In the genomic region with DNA sequence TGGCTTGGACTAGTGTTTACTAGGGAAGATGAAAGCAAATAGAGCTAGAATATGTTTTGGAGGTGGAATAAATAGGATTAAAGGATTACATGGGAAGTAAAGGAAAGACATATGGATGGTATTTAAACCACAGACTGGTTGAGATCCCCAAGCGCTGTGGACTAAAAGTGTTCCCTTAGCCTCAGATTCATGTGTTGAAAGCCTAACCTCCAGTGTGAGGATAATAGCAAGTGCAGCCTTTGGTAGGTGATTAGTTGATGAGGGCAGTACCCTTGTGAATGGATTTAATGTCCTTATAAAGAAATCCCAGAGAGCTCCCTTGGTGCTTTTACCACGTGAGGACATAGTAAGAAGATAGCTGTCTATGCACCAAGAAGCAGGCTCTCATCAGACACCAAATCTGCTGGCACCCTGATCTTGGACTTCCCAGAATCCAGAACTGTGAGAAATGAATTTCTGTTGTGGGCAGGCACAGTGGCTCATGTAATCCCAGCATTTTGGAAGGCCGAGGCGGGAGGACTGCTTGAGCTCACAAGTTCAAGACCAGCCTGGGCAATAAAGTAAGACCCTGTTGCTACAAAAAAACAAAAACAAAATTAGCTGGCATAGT, we compare ENCODE assay signal across 21 cellular contexts. TPM values are rescaled to one million over a fixed set of nuclear protein-coding genes. Genes with fewer than 3 reads are reported as not detected.
DNase-seq lines count a peak whose midpoint lies in the region; ATAC-seq, FAIRE-seq and TF ChIP-seq lines count a peak whose summit lies in the region.
"Had no signal": no experiment of that assay in that cellular context is flagged by ENCODE, and none has a peak within 500 bp of the region (broad histone marks: within the 10 kb centered on the region; RNA-seq: fewer than 3 reads in every experiment).

No MANE protein-coding gene starts in this region.

- FAIRE-seq in D721Med (lab: Jason Lieb, UNC) (peak; percentile 98), pancreas (lab: Jason Lieb, UNC) (no peak)
- FAIRE-seq: G401.6, GM12892, H1 had no signal

- POLR2A ChIA-PET in CD8-positive, alpha-beta T cell (lab: Charles Lee): no interaction called here

- H3K9me3 ChIP-seq in WERI-Rb-1 (ENCODE audit: severe bottlenecking) (no peaks in the 10 kb centered on the region), pancreas (no peaks in the 10 kb centered on the region), heart left ventricle (no peaks in the 10 kb centered on the region)
- no peaks in the 10 kb centered on the region for H3K9me3 ChIP-seq in CD8-positive, alpha-beta T cell (ENCODE audit: low read length)
- H3K9me3 ChIP-seq: BLaER1 had no signal

- no peak for TF ChIP-seq POLR2A in heart left ventricle (IDR thresholded peaks at IDR 0.05)

- H3K4me3 ChIP-seq in WERI-Rb-1 (ENCODE audit: low read depth, low read length): no peak overlapping the region
- H3K4me3 ChIP-seq in pancreas: no peak overlapping the region
- no peak overlapping the region for H3K4me3 ChIP-seq in CD8-positive, alpha-beta T cell (ENCODE audit: low read depth, low read length)
- no peak overlapping the region for H3K4me3 ChIP-seq in heart left ventricle
- H3K4me3 ChIP-seq: BLaER1, GM23248 had no signal

- H3K27ac Mint-ChIP-seq in CD8-positive, alpha-beta T cell: no peak overlapping the region
- H3K27ac Mint-ChIP-seq: B cell; CD8-positive, alpha-beta memory T cell had no signal

- H3K4me3 Mint-ChIP-seq in CD8-positive, alpha-beta T cell: no peak overlapping the region
- H3K4me3 Mint-ChIP-seq: B cell; CD4-positive, CD25-positive, alpha-beta regulatory T cell; CD8-positive, alpha-beta memory T cell had no signal

- no peaks in the 10 kb centered on the region for H3K27me3 ChIP-seq in WERI-Rb-1 (ENCODE audit: insufficient read depth, low read depth, severe bottlenecking)
- H3K27me3 ChIP-seq in pancreas: no peaks in the 10 kb centered on the region
- H3K27me3 ChIP-seq in CD8-positive, alpha-beta T cell (ENCODE audit: insufficient read depth, low read length): no peaks in the 10 kb centered on the region
- H3K27me3 ChIP-seq in heart left ventricle: no peaks in the 10 kb centered on the region
- H3K27me3 ChIP-seq: BLaER1 had no signal

- H3K4me1 ChIP-seq in pancreas: peaks cover 0 to 4% (median 0%) of the 10 kb centered on the region in 3 donors
- H3K4me1 ChIP-seq in CD8-positive, alpha-beta T cell (ENCODE audit: insufficient read depth, low read length): no peaks in the 10 kb centered on the region
- H3K4me1 ChIP-seq in heart left ventricle: no peaks in the 10 kb centered on the region
- H3K4me1 ChIP-seq: BLaER1 had no signal

- H3K9me3 Mint-ChIP-seq in CD8-positive, alpha-beta T cell: no peaks in the 10 kb centered on the region
- H3K9me3 Mint-ChIP-seq: CD4-positive, CD25-positive, alpha-beta regulatory T cell; CD8-positive, alpha-beta memory T cell had no signal

- TF ChIP-seq CTCF in D721Med (IDR thresholded peaks at IDR 0.05; ENCODE audit: insufficient read depth, missing control alignments) (no peak), WERI-Rb-1 (IDR thresholded peaks at IDR 0.05; ENCODE audit: low read depth, low read length) (no peak), pancreas (IDR thresholded peaks at IDR 0.05) (no peak), heart left ventricle (IDR thresholded peaks at IDR 0.05) (no peak)
- no peak for TF ChIP-seq CTCF in CD8-positive, alpha-beta T cell (IDR thresholded peaks at IDR 0.05)

- 95 to 100% methylated on average over 4 of the region's 4 CpGs for WGBS in pancreas, 2 donors
- WGBS in heart left ventricle, 4 donors: 88 to 97% (median 93%) methylated on average over 4 of the region's 4 CpGs

- ATAC-seq in pancreas: no peak
- ATAC-seq in CD8-positive, alpha-beta T cell: no peak
- no peak for ATAC-seq in GM21528 (IDR thresholded peaks at IDR 0.05; ENCODE audit: low FRiP score, unreplicated experiment)
- ATAC-seq in heart left ventricle: no peak

- DNase-seq in D341Med (ENCODE audit: low spot score) (peak; percentile 69), D721Med (ENCODE audit: insufficient read length, low spot score) (peak; percentile 38), NCI-H82 (lab: John Stamatoyannopoulos, UW) (peak; percentile 99), WERI-Rb-1 (peak; percentile 77), pancreas (no peak), heart left ventricle (no peak)
- DNase-seq in CD8-positive, alpha-beta T cell: no peak
- DNase-seq: CD4-positive, CD25-positive, alpha-beta regulatory T cell; CD8-positive, alpha-beta memory T cell; DMS153; DND-41; GM23248; H7; HCEC 1CT had no signal

- H3K27me3 Mint-ChIP-seq in CD8-positive, alpha-beta T cell (ENCODE audit: low read depth): no peaks in the 10 kb centered on the region
- H3K27me3 Mint-ChIP-seq: B cell; CD4-positive, CD25-positive, alpha-beta regulatory T cell; CD8-positive, alpha-beta memory T cell had no signal

- H3K27ac ChIP-seq in WERI-Rb-1 (peak overlapping the region; percentile 7; the same call in 1 of the 2 replicates), pancreas (no peak overlapping the region), heart left ventricle (no peak overlapping the region)
- no peak overlapping the region for H3K27ac ChIP-seq in CD8-positive, alpha-beta T cell (ENCODE audit: low read depth, low read length)
- H3K27ac ChIP-seq: BLaER1, C4-2B, GM23248 had no signal

- CTCF ChIA-PET in CD8-positive, alpha-beta T cell (lab: Charles Lee): interaction anchor here (1.9 kb wide), 1 partner anchor 118 kb away, joined by 9 read pairs; no protein-coding TSS in a partner anchor

- H3K36me3 ChIP-seq in WERI-Rb-1 (no peaks in the 10 kb centered on the region), pancreas (no peaks in the 10 kb centered on the region), heart left ventricle (no peaks in the 10 kb centered on the region)
- no peaks in the 10 kb centered on the region for H3K36me3 ChIP-seq in CD8-positive, alpha-beta T cell (ENCODE audit: insufficient read depth, low read length)
- H3K36me3 ChIP-seq: BLaER1 had no signal

- no peaks in the 10 kb centered on the region for H3K4me1 Mint-ChIP-seq in CD8-positive, alpha-beta T cell (ENCODE audit: low read depth)
- H3K4me1 Mint-ChIP-seq: B cell; CD4-positive, CD25-positive, alpha-beta regulatory T cell; CD8-positive, alpha-beta memory T cell had no signal

- H3K36me3 Mint-ChIP-seq in CD8-positive, alpha-beta T cell: no peaks in the 10 kb centered on the region

- intact Hi-C loops in pancreas (cut with DNase I) (no loop called here), heart left ventricle (cut with DNase I) (no loop called here)
- intact Hi-C loops in CD8-positive, alpha-beta T cell (cut with DNase I, micrococcal nuclease): no loop called here

RNA-seq across cellular contexts. Expression of a gene that starts 57.3 kb away (rescaled TPM):
- total RNA-seq in pancreas (10 to 100 TPM in 2 of 6 donors, 1 to 10 TPM in 4; 7.5 to 14.4 (median 8.9) TPM), heart left ventricle (1 to 10 TPM; 2.2 to 8.5 (median 4.9) TPM)
- polyA plus RNA-seq in pancreas (1 to 10 TPM; 5.0 to 5.9 TPM), heart left ventricle (1 to 10 TPM; 2.1 to 3.6 TPM)
- 10 to 100 TPM; 32.9 to 34.1 TPM for total RNA-seq in CD8-positive, alpha-beta T cell

Comparison
In these comparisons a context has a peak if more than half of its experiments do, and no peak if none do; other contexts are left out.
1. DNase-seq: peak in D341Med (single experiment), D721Med (single experiment), NCI-H82 (single experiment) and WERI-Rb-1 (single experiment); none in pancreas (0 of 6), CD8-positive, alpha-beta T cell (0 of 7) and heart left ventricle (0 of 5).